Comparison of ENCODE assay signal across 25 cellular contexts in the genomic region with DNA sequence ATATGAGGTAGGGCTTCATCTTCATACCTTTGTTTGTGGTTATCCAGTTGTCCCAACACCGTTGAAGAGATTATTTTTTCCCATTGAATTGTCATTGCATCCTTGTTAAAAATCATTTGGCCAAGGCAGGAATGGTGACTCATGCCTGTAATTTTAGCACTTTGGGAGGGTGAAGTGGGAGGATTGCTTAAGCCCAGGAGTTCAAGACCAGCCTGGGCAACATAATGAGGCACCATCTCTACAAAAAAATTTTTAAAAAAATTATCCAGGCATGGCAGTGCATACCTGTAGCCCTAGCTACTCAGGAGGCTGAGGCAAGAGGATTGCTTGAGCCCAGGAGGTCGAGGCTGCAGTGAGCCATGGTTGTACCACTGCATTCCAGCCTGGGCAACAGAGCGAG.
DNase-seq lines count a peak whose midpoint lies in the region; FAIRE-seq and TF ChIP-seq lines count a peak whose summit lies in the region.
"Had no signal": no experiment of that assay in that cellular context is flagged by ENCODE, and none has a peak within 500 bp of the region (broad histone marks: within the 10 kb centered on the region; RNA-seq: fewer than 3 reads in every experiment).

No MANE protein-coding gene starts in this region.

- 91 to 95% methylated on average over 3 of the region's 3 CpGs for WGBS in testis, 2 donors

- no peak overlapping the region for H3K4me2 ChIP-seq in endothelial cell of umbilical vein (ENCODE audit: insufficient read depth, low read length)

- no peaks in the 10 kb centered on the region for H3K9me3 ChIP-seq in endothelial cell of umbilical vein (replicated peaks; ENCODE audit: control insufficient read depth, insufficient read depth, low read length)
- no peaks in the 10 kb centered on the region for H3K9me3 ChIP-seq in testis
- H3K9me3 ChIP-seq: gastroesophageal sphincter, spleen, thoracic aorta had no signal

- H3K9me1 ChIP-seq in endothelial cell of umbilical vein (replicated peaks; ENCODE audit: control insufficient read depth, extremely low read depth, insufficient read depth, low read length): no peaks in the 10 kb centered on the region

- no peak for TF ChIP-seq POLR2A in endothelial cell of umbilical vein (IDR thresholded peaks at IDR 0.05; ENCODE audit: low read depth, low read length)
- no peak for TF ChIP-seq POLR2A in testis (IDR thresholded peaks at IDR 0.05)

- no peaks in the 10 kb centered on the region for H3K79me2 ChIP-seq in endothelial cell of umbilical vein (ENCODE audit: control insufficient read depth, insufficient read depth, low read length)

- DNase-seq in H4 (ENCODE audit: low spot score) (peak; percentile 14), NCI-H226 (peak; percentile 15), endothelial cell of umbilical vein (ENCODE audit: low read depth, low spot score) (no peak), stromal cell of bone marrow (ENCODE audit: low read depth) (peak; percentile 10), testis (no peak), middle frontal gyrus (ENCODE audit: extremely low spot score, low spot score) (no peak)
- DNase-seq in stimulated activated CD4-positive, alpha-beta T cell treated with anti-CD3 and anti-CD28 coated beads, Interleukin-4, amount 100 ng/mL, for 4 hours: no peak
- DNase-seq: activated CD4-positive, alpha-beta T cell treated with anti-CD3 and anti-CD28 coated beads, Interleukin-2, amount 50 U/mL, for 1 hour; activated naive CD4-positive, alpha-beta T cell treated with anti-CD3 and anti-CD28 coated beads, Interleukin-2, amount 50 U/mL, for 16 hours; anterior cingulate cortex; DMS53; hippocampal formation; KG1; left ventricle myocardium superior; NCI-H1092; NCI-H1930; spleen; stimulated activated CD4-positive, alpha-beta T cell treated with anti-CD3 and anti-CD28 coated beads, Interleukin-4, amount 100 ng/mL, for 1 hour; stimulated activated naive B cell treated with anti-CD40 and anti-IgM and Interleukin-4, amounts not matched to agents 10 μg/mL and 1 μg/mL and 100 μg/mL, for 72 hours; T-helper 9 cell had no signal

- dilution Hi-C loops in endothelial cell of umbilical vein (cut with MboI; ENCODE audit: extremely low pct_ligation_motif_present, low sequenced_read_pairs): no loop called here

- H3K4me1 ChIP-seq in endothelial cell of umbilical vein (ENCODE audit: control insufficient read depth, extremely low read depth, insufficient read depth, low read length): no peaks in the 10 kb centered on the region
- H3K4me1 ChIP-seq in testis: no peaks in the 10 kb centered on the region

- no peak for TF ChIP-seq CTCF in endothelial cell of umbilical vein (IDR thresholded peaks at IDR 0.05; ENCODE audit: extremely low read depth in 1 of 2, insufficient read depth in 1 of 2, low read depth in 1 of 2, low read length in 2 of 2)
- TF ChIP-seq CTCF in testis (IDR thresholded peaks at IDR 0.05): no peak

- no peaks in the 10 kb centered on the region for H3K36me3 ChIP-seq in endothelial cell of umbilical vein (ENCODE audit: control insufficient read depth in 2 of 2, extremely low read depth in 1 of 2, insufficient read depth in 2 of 2, low read length in 2 of 2)
- no peaks in the 10 kb centered on the region for H3K36me3 ChIP-seq in testis (ENCODE audit: low read depth, missing control alignments)
- H3K36me3 ChIP-seq: gastroesophageal sphincter, spleen, thoracic aorta had no signal

- no peak overlapping the region for H3K9ac ChIP-seq in endothelial cell of umbilical vein (replicated peaks; ENCODE audit: extremely low read depth, insufficient read depth, low read length)

- H3K27ac ChIP-seq in endothelial cell of umbilical vein (ENCODE audit: insufficient read depth, low read depth, low read length) (no peak overlapping the region), testis (no peak overlapping the region)
- H3K27ac ChIP-seq: gastroesophageal sphincter, spleen, thoracic aorta had no signal

- FAIRE-seq in endothelial cell of umbilical vein (lab: Jason Lieb, UNC): no peak
- FAIRE-seq: GM18507, H1, islet of Langerhans had no signal

- H3K27me3 ChIP-seq in endothelial cell of umbilical vein (ENCODE audit: control insufficient read depth in 2 of 2, insufficient read depth in 2 of 2, low read length in 2 of 2): no peaks in the 10 kb centered on the region
- no peaks in the 10 kb centered on the region for H3K27me3 ChIP-seq in testis
- H3K27me3 ChIP-seq: gastroesophageal sphincter, spleen had no signal

- POLR2A ChIA-PET in endothelial cell of umbilical vein (lab: Charles Lee): no interaction called here

- no peaks in the 10 kb centered on the region for H4K20me1 ChIP-seq in endothelial cell of umbilical vein (replicated peaks; ENCODE audit: control insufficient read depth, extremely low read depth, insufficient read depth, low read length)

- CTCF ChIA-PET in endothelial cell of umbilical vein (lab: Charles Lee): no interaction called here

- intact Hi-C loops in endothelial cell of umbilical vein (cut with micrococcal nuclease) (no loop called here), testis (cut with DNase I; ENCODE audit: low total_unique reads) (no loop called here)

- no TSS peak for BruUV-seq in endothelial cell of umbilical vein (replicated peaks; lab: Mats Ljungman, UMichigan)

- H3K4me3 ChIP-seq in endothelial cell of umbilical vein (replicated peaks in 1 of 3; ENCODE audit: insufficient read depth in 1 of 3, low read depth in 1 of 3, low read length in 3 of 3): no peak overlapping the region
- H3K4me3 ChIP-seq in testis: no peak overlapping the region
- H3K4me3 ChIP-seq: gastroesophageal sphincter, spleen, thoracic aorta had no signal

- H2AFZ ChIP-seq in endothelial cell of umbilical vein (ENCODE audit: low read depth, low read length): no peak overlapping the region

TF ChIP-seq in endothelial cell of umbilical vein, 7 proteins besides CTCF, POLR2A, EP300 and RAD21:
- TF ChIP-seq POLR2AphosphoS5 (IDR thresholded peaks at IDR 0.05; ENCODE audit: insufficient read depth, low read depth, low read length) (no peak), FOS (IDR thresholded peaks at IDR 0.05; ENCODE audit: borderline replicate concordance, insufficient read depth, low read length) (peak; percentile 10)
TF ChIP-seq in endothelial cell of umbilical vein: peak in this region for 1.

Comparison
In these comparisons a context has a peak if more than half of its experiments do, and no peak if none do; other contexts are left out.
1. DNase-seq: peak in H4 (single experiment), NCI-H226 (single experiment) and stromal cell of bone marrow (single experiment); none in endothelial cell of umbilical vein (single experiment), testis (single experiment), stimulated activated CD4-positive, alpha-beta T cell treated with anti-CD3 and anti-CD28 coated beads, Interleukin-4, amount 100 ng/mL, for 4 hours (0 of 2) and middle frontal gyrus (single experiment).